ENCODE assay signal across 15 cellular contexts in genomic region chr15:63973212-63974009, GRCh38.
A peak's percentile ranks its signal among the peaks of the same experiment; 100 is the strongest.
DNase-seq lines count a peak whose midpoint lies in the region; ATAC-seq and TF ChIP-seq lines count a peak whose summit lies in the region.
"Had no signal": no experiment of that assay in that cellular context is flagged by ENCODE, and none has a peak within 500 bp of the region (broad histone marks: within the 10 kb centered on the region; RNA-seq: fewer than 3 reads in every experiment).

No MANE protein-coding gene starts in this region.

- peak overlapping the region; percentile 76 for H3K23ac ChIP-seq in mesendoderm (ENCODE audit: low read length)

- no peaks in the 10 kb centered on the region for H3K9me3 Mint-ChIP-seq in MCF 10A (ENCODE audit: unreplicated experiment)
- H3K9me3 Mint-ChIP-seq: activated T-cell treated with anti-CD3 and anti-CD28 coated beads, Interleukin-2, amount 50 U/mL, for 4 hours; immature natural killer cell had no signal

- H3K4me3 Mint-ChIP-seq in MCF 10A (ENCODE audit: unreplicated experiment), result no peak overlapping the region
- H3K4me3 Mint-ChIP-seq: activated T-cell treated with anti-CD3 and anti-CD28 coated beads, Interleukin-2, amount 50 U/mL, for 4 hours; immature natural killer cell had no signal

- no peak overlapping the region for H2BK15ac ChIP-seq in mesendoderm (replicated peaks; ENCODE audit: low read depth)

- DNase-seq in A172 (ENCODE audit: low spot score) (peak; percentile 8), HAP-1 (ENCODE audit: low spot score in 2 of 2) (peak; percentile 38 to 49), MCF 10A (ENCODE audit: unreplicated experiment) (peak; percentile 50), mesendoderm (no peak), D341Med (ENCODE audit: low spot score) (no peak)
- DNase-seq: activated T-cell treated with anti-CD3 and anti-CD28 coated beads, Interleukin-2, amount 50 U/mL, for 4 hours; immature natural killer cell; NCI-H1092 treated with DMSO at 0.1 percent for 48 hours; NCI-H524; WERI-Rb-1 had no signal

- H2BK120ac ChIP-seq in mesendoderm (ENCODE audit: low read depth, low read length), result no peak overlapping the region

- H3K27ac Mint-ChIP-seq in MCF 10A (ENCODE audit: low read depth, unreplicated experiment), result peak overlapping the region; percentile 49

- H3K4me3 ChIP-seq in HAP-1 (no peak overlapping the region), mesendoderm (ENCODE audit: low read length) (no peak overlapping the region)
- H3K4me3 ChIP-seq: BLaER1 treated with 17β-estradiol and CSF1 and Interleukin-3, amounts not matched to agents 10 nM and 100 nM had no signal

- H4K8ac ChIP-seq in mesendoderm (ENCODE audit: low read depth, low read length), result no peak overlapping the region

- no peaks in the 10 kb centered on the region for H3K9me3 ChIP-seq in HAP-1

- H3K4me1 ChIP-seq in HAP-1 (peaks cover 36% of the 10 kb centered on the region), mesendoderm (ENCODE audit: control insufficient read depth, low read depth, low read length) (peaks cover 10% of the 10 kb centered on the region)

- TF ChIP-seq CTCF in MCF 10A (IDR thresholded peaks at IDR 0.05; ENCODE audit: unreplicated experiment), result no peak

- H3K56ac ChIP-seq in mesendoderm (ENCODE audit: low read length), result peak overlapping the region; percentile 59

- peak overlapping the region; percentile 37 for H2BK5ac ChIP-seq in mesendoderm (ENCODE audit: low read length)

- H3K27me3 Mint-ChIP-seq in MCF 10A (ENCODE audit: insufficient read depth, unreplicated experiment), result no peaks in the 10 kb centered on the region

- H2AK5ac ChIP-seq in mesendoderm (ENCODE audit: low read length), result no peak overlapping the region

- no peak overlapping the region for H3K4me2 ChIP-seq in mesendoderm (ENCODE audit: low read length)
- H3K4me2 ChIP-seq: BLaER1 treated with 17β-estradiol and CSF1 and Interleukin-3, amounts not matched to agents 10 nM and 100 nM had no signal

- CTCF ChIA-PET in MCF 10A (lab: Yijun Ruan, JAX), result interaction anchor here (1.0 to 1.2 kb wide), 3 partner anchors 28 to 164 kb away, joined by 3 to 5 read pairs (median 3); no protein-coding TSS in a partner anchor

- POLR2A ChIA-PET in MCF 10A (lab: Yijun Ruan, JAX), result interaction anchor here (0.6 to 0.7 kb wide), 3 partner anchors 28 to 255 kb away, joined by 3 to 5 read pairs (median 3); no protein-coding TSS in a partner anchor

- no peaks in the 10 kb centered on the region for H3K79me1 ChIP-seq in mesendoderm (ENCODE audit: low read length)

- peaks cover 12% of the 10 kb centered on the region for H3K4me1 Mint-ChIP-seq in MCF 10A (ENCODE audit: insufficient read depth, unreplicated experiment)

- no TSS peak for BruUV-seq in MCF 10A (replicated peaks; lab: Mats Ljungman, UMichigan)

- H3K18ac ChIP-seq in mesendoderm (ENCODE audit: low read length), result no peak overlapping the region

- no peaks in the 10 kb centered on the region for H3K79me2 ChIP-seq in mesendoderm (ENCODE audit: control insufficient read depth, insufficient read depth, low read length)

- H3K27me3 ChIP-seq in HAP-1 (ENCODE audit: low read depth) (no peaks in the 10 kb centered on the region), mesendoderm (ENCODE audit: insufficient read depth, low read length, poor library complexity) (no peaks in the 10 kb centered on the region)
- H3K27me3 ChIP-seq: BLaER1 treated with 17β-estradiol and CSF1 and Interleukin-3, amounts not matched to agents 10 nM and 100 nM had no signal

- no peak overlapping the region for H3K4ac ChIP-seq in mesendoderm (ENCODE audit: low read depth, low read length)

- ATAC-seq in GM19467 (IDR thresholded peaks at IDR 0.05; ENCODE audit: unreplicated experiment), result no peak
- no peak for ATAC-seq in HG03565 (IDR thresholded peaks at IDR 0.05; ENCODE audit: unreplicated experiment)
- ATAC-seq in HG03439 (IDR thresholded peaks at IDR 0.05; ENCODE audit: unreplicated experiment), result no peak
- ATAC-seq: activated T-cell treated with anti-CD3 and anti-CD28 coated beads, Interleukin-2, amount 50 U/mL, for 4 hours had no signal

- WGBS in mesendoderm (ENCODE audit: extremely low coverage, insufficient coverage, low lambda C conversion rate), result no CpG with 5 or more reads among the region's 2 CpGs

- H3K36me3 Mint-ChIP-seq in MCF 10A (ENCODE audit: insufficient read depth, unreplicated experiment), result no peaks in the 10 kb centered on the region
- H3K36me3 Mint-ChIP-seq: immature natural killer cell had no signal

- no peak overlapping the region for H4K5ac ChIP-seq in mesendoderm (ENCODE audit: low read length)

- intact Hi-C loops in MCF 10A (cut with micrococcal nuclease), result no loop called here

- H3K36me3 ChIP-seq in HAP-1 (replicated peaks) (no peaks in the 10 kb centered on the region), mesendoderm (ENCODE audit: control insufficient read depth, insufficient read depth, low read length) (no peaks in the 10 kb centered on the region)
- H3K36me3 ChIP-seq: BLaER1 treated with 17β-estradiol and CSF1 and Interleukin-3, amounts not matched to agents 10 nM and 100 nM; WERI-Rb-1 had no signal

- in situ Hi-C loops in HAP-1 (cut with MboI; ENCODE audit: low sequenced_read_pairs), result no loop called here

- no peak overlapping the region for H3K9ac ChIP-seq in mesendoderm (ENCODE audit: low read length)
- H3K9ac ChIP-seq: BLaER1 treated with 17β-estradiol and CSF1 and Interleukin-3, amounts not matched to agents 10 nM and 100 nM had no signal

- no peak overlapping the region for H3K27ac ChIP-seq in mesendoderm (ENCODE audit: low read depth, low read length)
- H3K27ac ChIP-seq: BLaER1 treated with 17β-estradiol and CSF1 and Interleukin-3, amounts not matched to agents 10 nM and 100 nM; epithelial cell of prostate; WERI-Rb-1 had no signal

Comparison
In these comparisons a context has a peak if more than half of its experiments do, and no peak if none do; other contexts are left out.
1. DNase-seq: peak in A172 (single experiment), HAP-1 (2 of 2) and MCF 10A (single experiment); none in mesendoderm (single experiment) and D341Med (single experiment).